In genomic region chr1:212664409-212665199, GRCh38 we compare ENCODE assay signal across 12 cellular contexts. TPM values are rescaled to one million over a fixed set of nuclear protein-coding genes. Genes with fewer than 3 reads are reported as not detected.
A peak's percentile ranks its signal among the peaks of the same experiment; 100 is the strongest.
DNase-seq lines count a peak whose midpoint lies in the region; ATAC-seq, FAIRE-seq and TF ChIP-seq lines count a peak whose summit lies in the region.
"Had no signal": no experiment of that assay in that cellular context is flagged by ENCODE, and none has a peak within 500 bp of the region (broad histone marks: within the 10 kb centered on the region; RNA-seq: fewer than 3 reads in every experiment).

No MANE protein-coding gene starts in this region.

- WGBS in heart right ventricle, 2 donors = 73 to 74% methylated on average over 11 of the region's 11 CpGs
- 67% methylated on average over 11 of the region's 11 CpGs for WGBS in right cardiac atrium
- WGBS in H1 (ENCODE audit: extremely low coverage in 1 of 2, insufficient coverage in 1 of 2, insufficient read length in 1 of 2, insufficient replicate concordance in 2 of 2, low coverage in 1 of 2, low lambda C conversion rate in 2 of 2, missing lambda C conversion rate in 1 of 2), 2 experiments = 78% methylated on average over 11 of the region's 11 CpGs; no CpG with 5 or more reads in 1 of the 2 experiments

- peak overlapping the region in 6 of 10 donors; percentile 44 to 71 (median 64) for H3K4me3 ChIP-seq in heart right ventricle
- H3K4me3 ChIP-seq in right cardiac atrium (ENCODE audit: low read length) = no peak overlapping the region
- H3K4me3 ChIP-seq in H1 (ENCODE audit: extremely low read depth in 1 of 4, insufficient read depth in 2 of 4, low read depth in 3 of 4, low read length in 4 of 4) = peak overlapping the region in 1 of 4 experiments; percentile 67; a peak in 2 of 8 replicates

- H3K18ac ChIP-seq in H1 (ENCODE audit: extremely low read depth, low read length) = no peak overlapping the region

- H4K20me1 ChIP-seq in H1 (replicated peaks in 1 of 2; ENCODE audit: control insufficient read depth in 1 of 2, insufficient read depth in 2 of 2, low read length in 2 of 2) = no peaks in the 10 kb centered on the region

- no peak overlapping the region for H2BK15ac ChIP-seq in H1 (ENCODE audit: low read length)

- no peak for FAIRE-seq in H1 (lab: Jason Lieb, UNC)
- FAIRE-seq: islet of Langerhans had no signal

- no peak overlapping the region for H3K4ac ChIP-seq in H1 (replicated peaks; ENCODE audit: insufficient read length, low read depth, low read length)

- ATAC-seq in heart right ventricle = no peak
- ATAC-seq in right cardiac atrium = no peak
- no peak for ATAC-seq in stimulated activated naive B cell treated with anti-CD40 and anti-IgM and Interleukin-4, amounts not matched to agents 10 μg/mL and 1 μg/mL and 100 μg/mL, for 72 hours (replicated peaks)
- ATAC-seq: SK-N-SH treated with all-trans-retinoic acid at 6 μM for 48 hours had no signal

- H2BK12ac ChIP-seq in H1 (ENCODE audit: low read depth, low read length) = no peak overlapping the region; the same call in 1 of the 2 replicates

- H3K36me3 ChIP-seq in heart right ventricle (no peaks in the 10 kb centered on the region), KOPT-K1 (ENCODE audit: insufficient read depth, low read length) (no peaks in the 10 kb centered on the region), H1 (ENCODE audit: control insufficient read depth in 2 of 4, insufficient read depth in 4 of 4, low read length in 3 of 4) (no peaks in the 10 kb centered on the region)
- H3K36me3 ChIP-seq: ascending aorta had no signal

- TF ChIP-seq CTCF in heart right ventricle (IDR thresholded peaks at IDR 0.05) (no peak), H1 (IDR thresholded peaks at IDR 0.05; ENCODE audit: control extremely low read depth in 1 of 3, insufficient read depth in 1 of 3, low read depth in 1 of 3, low read length in 3 of 3) (no peak)

- no peaks in the 10 kb centered on the region for H3K79me2 ChIP-seq in H1 (ENCODE audit: control insufficient read depth in 1 of 2, insufficient read depth in 2 of 2, low read length in 2 of 2)

- no peak for TF ChIP-seq RAD21 in H1 (IDR thresholded peaks at IDR 0.05 in 1 of 2, conservative IDR thresholded peaks at IDR 0.05 in 1 of 2; ENCODE audit: low read depth in 2 of 2, low read length in 2 of 2)

- no peak overlapping the region for H3K23ac ChIP-seq in H1 (ENCODE audit: insufficient read length)

- H4K8ac ChIP-seq in H1 (ENCODE audit: extremely low read depth, insufficient read depth, low read length) = no peak overlapping the region

- H3K23me2 ChIP-seq in H1 (ENCODE audit: low read depth, low read length) = no peaks in the 10 kb centered on the region

- no peak for TF ChIP-seq EP300 in H1 (IDR thresholded peaks at IDR 0.05; ENCODE audit: borderline replicate concordance in 1 of 2, low read depth in 2 of 2, low read length in 2 of 2)

- H3K27me3 Mint-ChIP-seq in stimulated activated naive B cell treated with anti-CD40 and anti-IgM and Interleukin-4, amounts not matched to agents 10 μg/mL and 1 μg/mL and 100 μg/mL, for 72 hours = peaks cover 6 to 20% of the 10 kb centered on the region in 2 donors

- no peak for TF ChIP-seq POLR2A in H1 (IDR thresholded peaks at IDR 0.05; ENCODE audit: control extremely low read depth in 1 of 2, low read depth in 2 of 2, low read length in 2 of 2)

- intact Hi-C loops in heart right ventricle (cut with DNase I) (loop anchor here in 9 of 10 donors (2.0 to 10.0 kb wide), 7 partner anchors 50 to 330 kb away; partner anchors contain the start of gene ATF3 (in 1 of the 9)), right cardiac atrium (cut with DNase I) (loop anchor here in 3 of 4 donors (5.0 to 10.0 kb wide), 2 partner anchors 118 to 120 kb away; no protein-coding TSS in a partner anchor)

- H3K14ac ChIP-seq in H1 (ENCODE audit: insufficient read length) = no peak overlapping the region

- no peak overlapping the region for H4K5ac ChIP-seq in H1 (ENCODE audit: insufficient read length, low read depth, low read length)

- no peak overlapping the region for H2BK120ac ChIP-seq in H1 (replicated peaks; ENCODE audit: low read depth, low read length)

- no peak overlapping the region for H2AFZ ChIP-seq in H1 (ENCODE audit: low read length)

- H3K79me1 ChIP-seq in H1 (ENCODE audit: low read depth, low read length) = no peaks in the 10 kb centered on the region; the same call in 1 of the 2 replicates

- H3K4me1 Mint-ChIP-seq in stimulated activated naive B cell treated with anti-CD40 and anti-IgM and Interleukin-4, amounts not matched to agents 10 μg/mL and 1 μg/mL and 100 μg/mL, for 72 hours = peaks cover 32 to 48% of the 10 kb centered on the region in 2 donors

- no peak overlapping the region for H4K91ac ChIP-seq in H1 (replicated peaks; ENCODE audit: insufficient read length, low read length)

- H2BK5ac ChIP-seq in H1 (ENCODE audit: low read depth, low read length) = no peak overlapping the region

- no peak overlapping the region for H3K27ac Mint-ChIP-seq in stimulated activated naive B cell treated with anti-CD40 and anti-IgM and Interleukin-4, amounts not matched to agents 10 μg/mL and 1 μg/mL and 100 μg/mL, for 72 hours

- H3K56ac ChIP-seq in H1 (replicated peaks; ENCODE audit: insufficient read length, low read depth, low read length) = no peak overlapping the region

- CTCF ChIA-PET in H1 (lab: Charles Lee; ENCODE audit: partially characterized antibody) = interaction anchor here (0.5 to 4.8 kb wide), 75 partner anchors 9 to 754 kb away, joined by 3 to 57 read pairs (median 5); partner anchors contain the start of genes BATF3, NSL1, SPATA45 and TATDN3

- H2BK20ac ChIP-seq in H1 (ENCODE audit: low read length) = no peak overlapping the region

- H3K4me1 ChIP-seq in heart right ventricle (peaks cover 0 to 52% (median 31%) of the 10 kb centered on the region in 9 donors), right cardiac atrium (ENCODE audit: control insufficient read depth, insufficient read depth, low read length) (peaks cover 7% of the 10 kb centered on the region), H1 (replicated peaks in 1 of 4; ENCODE audit: control insufficient read depth in 3 of 4, insufficient read depth in 4 of 4, low read length in 3 of 4) (no peaks in the 10 kb centered on the region; a peak in 1 of 7 replicates)

- no peaks in the 10 kb centered on the region for H3K9me3 ChIP-seq in heart right ventricle
- H3K9me3 ChIP-seq in right cardiac atrium (ENCODE audit: control insufficient read depth, low read length) = no peaks in the 10 kb centered on the region
- no peaks in the 10 kb centered on the region for H3K9me3 ChIP-seq in KOPT-K1 (ENCODE audit: insufficient read depth, low read length, poor library complexity, severe bottlenecking)
- no peaks in the 10 kb centered on the region for H3K9me3 ChIP-seq in H1 (ENCODE audit: insufficient read depth in 2 of 2, low read depth in 1 of 2, low read length in 1 of 2)
- H3K9me3 ChIP-seq: ascending aorta had no signal

- H3K9ac ChIP-seq in H1 (replicated peaks in 1 of 4; ENCODE audit: extremely low read depth in 1 of 4, low read depth in 3 of 4, low read length in 3 of 4) = no peak overlapping the region

- no peak overlapping the region for H2AK5ac ChIP-seq in H1 (ENCODE audit: low read depth, low read length)

- DNase-seq in heart right ventricle (no peak), right cardiac atrium (no peak), H1 (ENCODE audit: low read depth in 1 of 2, low spot score in 2 of 2) (peak in 1 of 2 experiments; percentile 26), D341Med (ENCODE audit: low spot score) (no peak), amygdala (lab: John Stamatoyannopoulos, UW) (no peak)
- no peak for DNase-seq in stimulated activated naive B cell treated with anti-CD40 and anti-IgM and Interleukin-4, amounts not matched to agents 10 μg/mL and 1 μg/mL and 100 μg/mL, for 72 hours
- DNase-seq in stimulated activated CD8-positive, alpha-beta memory T cell treated with anti-CD3 and anti-CD28 coated beads, Interleukin-4, amount 100 ng/mL, for 48 hours = no peak
- DNase-seq: GOT3 had no signal

- no peaks in the 10 kb centered on the region for H3K9me3 Mint-ChIP-seq in stimulated activated naive B cell treated with anti-CD40 and anti-IgM and Interleukin-4, amounts not matched to agents 10 μg/mL and 1 μg/mL and 100 μg/mL, for 72 hours

- H3K27me3 ChIP-seq in heart right ventricle (no peaks in the 10 kb centered on the region), right cardiac atrium (ENCODE audit: control insufficient read depth, insufficient read depth) (no peaks in the 10 kb centered on the region), H1 (replicated peaks in 1 of 4; ENCODE audit: control insufficient read depth in 3 of 4, extremely low read depth in 1 of 4, insufficient read depth in 3 of 4, low read length in 3 of 4) (peaks cover 0 to 9% (median 5%) of the 10 kb centered on the region in 4 experiments; a peak in 4 of 7 replicates)
- H3K27me3 ChIP-seq: ascending aorta had no signal

- H3K4me3 Mint-ChIP-seq in stimulated activated naive B cell treated with anti-CD40 and anti-IgM and Interleukin-4, amounts not matched to agents 10 μg/mL and 1 μg/mL and 100 μg/mL, for 72 hours = peak overlapping the region; percentile 34 to 85

- peak overlapping the region in 4 of 10 donors; percentile 79 to 93 (median 84) for H3K27ac ChIP-seq in heart right ventricle
- H3K27ac ChIP-seq in right cardiac atrium (ENCODE audit: low read length) = no peak overlapping the region
- peak overlapping the region; percentile 66 for H3K27ac ChIP-seq in KOPT-K1 (ENCODE audit: low read depth, low read length, poor library complexity, severe bottlenecking)
- H3K27ac ChIP-seq in H1 (ENCODE audit: low read depth, low read length) = no peak overlapping the region

- POLR2A ChIA-PET in H1 (lab: Charles Lee; ENCODE audit: partially characterized antibody) = interaction anchor here (0.8 to 5.1 kb wide), 8 partner anchors 9 to 245 kb away, joined by 3 to 39 read pairs (median 3); partner anchors contain the start of gene ATF3

- peaks cover 0 to 2% of the 10 kb centered on the region in 2 donors for H3K36me3 Mint-ChIP-seq in stimulated activated naive B cell treated with anti-CD40 and anti-IgM and Interleukin-4, amounts not matched to agents 10 μg/mL and 1 μg/mL and 100 μg/mL, for 72 hours

- H3K4me2 ChIP-seq in H1 (ENCODE audit: insufficient read depth in 1 of 2, low read depth in 2 of 2, low read length in 2 of 2) = peak overlapping the region in 1 of 2 experiments; percentile 78; a peak in 3 of 4 replicates

RNA-seq across cellular contexts. Expression of gene BATF3, which starts 35.0 kb away (rescaled TPM):
- total RNA-seq in heart right ventricle (1 to 10 TPM in 6 of 10 donors, under 1 TPM in 4; 0.28 to 7.0 (median 1.0) TPM), right cardiac atrium (1 to 10 TPM in 2 of 4 donors, under 1 TPM in 2; 0.49 to 3.1 (median 0.94) TPM)
- polyA plus RNA-seq in heart right ventricle (1 to 10 TPM; 1.6 to 2.2 TPM), right cardiac atrium (0.75 TPM), H1 (2011; rRNA removed) (6.3 and 6.6 TPM in 2 replicates)
- 6.3 and 7.3 TPM in 2 replicates for total RNA-seq in H1 (2021; fragmentation: NEBNext Ultra II Directional; extraction: Animal tissue kit (Norgen Biotek cat#: 25700))
- 3.3 TPM for polyA plus RNA-seq in H1 (2011; cell fraction: cytosol; rRNA removed)
- 2.7 TPM for polyA plus RNA-seq in H1 (2011; cell fraction: nucleus; rRNA removed)
- 0.98 to 5.7 TPM (median 3.4 TPM) in 4 replicates for polyA plus RNA-seq in H1 (2012, experiment 1 of 2)
- 5.9 TPM for polyA plus RNA-seq in H1 (2012, experiment 2 of 2)
- 6.0 TPM for polyA plus RNA-seq in H1 (2013, experiment 1 of 2)
- 6.4 TPM for polyA plus RNA-seq in H1 (2013, experiment 2 of 2)
- 0.56 and 0.98 TPM in 2 replicates for polyA minus RNA-seq in H1 (2011; rRNA and poly(A)+ RNA removed)
- not detected for polyA minus RNA-seq in H1 (2011; cell fraction: cytosol; rRNA and poly(A)+ RNA removed)
- polyA minus RNA-seq in H1 (2011; cell fraction: nucleus; rRNA and poly(A)+ RNA removed) = 2.1 TPM

RNA-seq across cellular contexts. Expression of gene ATF3, which starts 56.0 kb away (rescaled TPM):
- 100 to 1,000 TPM in 1 of 10 donors, 10 to 100 TPM in 8, 1 to 10 TPM in 1; 8.4 to 684 (median 25.9) TPM for total RNA-seq in heart right ventricle
- polyA plus RNA-seq in heart right ventricle = 10 to 100 TPM; 16.9 to 40.0 TPM
- 10 to 100 TPM in 1 of 4 donors, 1 to 10 TPM in 3; 6.9 to 24.4 (median 7.9) TPM for total RNA-seq in right cardiac atrium
- polyA plus RNA-seq in right cardiac atrium = 195 TPM
- 21.5 and 27.7 TPM in 2 replicates for total RNA-seq in H1 (2021; fragmentation: NEBNext Ultra II Directional; extraction: Animal tissue kit (Norgen Biotek cat#: 25700))
- polyA plus RNA-seq in H1 (2011; rRNA removed) = 12.2 and 13.5 TPM in 2 replicates
- 17.1 TPM for polyA plus RNA-seq in H1 (2011; cell fraction: cytosol; rRNA removed)
- 18.7 TPM for polyA plus RNA-seq in H1 (2011; cell fraction: nucleus; rRNA removed)
- 18.2 to 33.8 TPM (median 21.4 TPM) in 4 replicates for polyA plus RNA-seq in H1 (2012, experiment 1 of 2)
- 16.1 TPM for polyA plus RNA-seq in H1 (2012, experiment 2 of 2)
- polyA plus RNA-seq in H1 (2013, experiment 1 of 2) = 9.1 TPM
- polyA plus RNA-seq in H1 (2013, experiment 2 of 2) = 9.4 TPM
- polyA minus RNA-seq in H1 (2011; rRNA and poly(A)+ RNA removed) = 13.6 and 21.4 TPM in 2 replicates
- 15.9 TPM for polyA minus RNA-seq in H1 (2011; cell fraction: cytosol; rRNA and poly(A)+ RNA removed)
- polyA minus RNA-seq in H1 (2011; cell fraction: nucleus; rRNA and poly(A)+ RNA removed) = 37.1 TPM
